ENCODE assay signal across 7 cellular contexts in genomic region chr14:34713681-34714319, GRCh38. TPM values are rescaled to one million over a fixed set of nuclear protein-coding genes. Genes with fewer than 3 reads are reported as not detected.
DNase-seq lines count a peak whose midpoint lies in the region; ATAC-seq, FAIRE-seq and TF ChIP-seq lines count a peak whose summit lies in the region.

No MANE protein-coding gene starts in this region.

- H3K9me2 ChIP-seq in OCI-LY1 (ENCODE audit: low read depth, low read length): no peaks in the 10 kb centered on the region

- H3K9me3 ChIP-seq in OCI-LY1 (ENCODE audit: low read length) (no peaks in the 10 kb centered on the region), ascending aorta (no peaks in the 10 kb centered on the region)

- H3K27me3 ChIP-seq in OCI-LY1 (ENCODE audit: insufficient read depth, low read length) (no peaks in the 10 kb centered on the region), ascending aorta (no peaks in the 10 kb centered on the region)

- ATAC-seq in HG02588 (IDR thresholded peaks at IDR 0.05; ENCODE audit: unreplicated experiment): peak; percentile 1
- no peak for ATAC-seq in HG03095 (IDR thresholded peaks at IDR 0.05; ENCODE audit: unreplicated experiment)

- 0 out of 2 replicates have a peak, but pooled peaks cover 4% of the 10 kb centered on the region for H3F3A ChIP-seq in OCI-LY1 (ENCODE audit: insufficient read depth, low read length)

- peak overlapping the region; percentile 90 for H3K4me2 ChIP-seq in OCI-LY1 (ENCODE audit: low read length)

- H3K79me2 ChIP-seq in OCI-LY1 (ENCODE audit: insufficient read depth, low read length): peaks cover 19% of the 10 kb centered on the region

- peak; percentile 71 for FAIRE-seq in GM12891 (lab: Jason Lieb, UNC)

- H2AFZ ChIP-seq in OCI-LY1 (ENCODE audit: low read length): 0 out of 2 replicates have a peak overlapping the region, but pooled peaks have one; percentile 1

- H4K20me1 ChIP-seq in OCI-LY1 (ENCODE audit: insufficient read depth, low read length): no peaks in the 10 kb centered on the region

- no peak for TF ChIP-seq CTCF in OCI-LY1 (IDR thresholded peaks at IDR 0.05; ENCODE audit: low read length)
- no peak for TF ChIP-seq CTCF in ascending aorta (IDR thresholded peaks at IDR 0.05)
- TF ChIP-seq CTCF in retinal pigment epithelial cell (conservative IDR thresholded peaks at IDR 0.05; ENCODE audit: low read depth, low read length): no peak

- TF ChIP-seq POLR2A in GM12891 (IDR thresholded peaks at IDR 0.05; ENCODE audit: low read depth, low read length): peak; percentile 45; the same call in 1 of the 2 replicates

- intact Hi-C loops in ascending aorta (cut with DNase I): loop anchor here (1.0 to 10.0 kb wide), 8 partner anchors 10 to 691 kb away; partner anchors contain the start of genes EAPP, FAM177A1, NFKBIA and PPP2R3C

- H3K4me1 ChIP-seq in OCI-LY1 (ENCODE audit: insufficient read depth, low read length, severe bottlenecking) (peaks cover 49% of the 10 kb centered on the region), ascending aorta (peaks cover 0 to 28% of the 10 kb centered on the region in 2 donors)

- H3K9ac ChIP-seq in OCI-LY1 (ENCODE audit: low read length): peak overlapping the region; percentile 93

- H3K27ac ChIP-seq in OCI-LY1 (ENCODE audit: low read depth, low read length, poor library complexity, severe bottlenecking) (peak overlapping the region; percentile 58), ascending aorta (peak overlapping the region; percentile 88 to 99)

- H3K4me3 ChIP-seq in OCI-LY1 (ENCODE audit: low read depth, low read length, poor library complexity, severe bottlenecking): peak overlapping the region; percentile 99
- peak overlapping the region; percentile 75 to 85 for H3K4me3 ChIP-seq in ascending aorta
- H3K4me3 ChIP-seq in retinal pigment epithelial cell (ENCODE audit: low read length): peak overlapping the region; percentile 83

- DNase-seq in GM12891 (ENCODE audit: insufficient read length, low spot score) (no peak), ascending aorta (ENCODE audit: low spot score in 2 of 2) (peak in 1 of 2 donors; percentile 74), hippocampal formation (lab: John Stamatoyannopoulos, UW) (peak; percentile 49 to 54), retinal pigment epithelial cell (ENCODE audit: low read depth) (no peak)

- H3K36me3 ChIP-seq in OCI-LY1 (ENCODE audit: insufficient read depth, low read length): peaks cover 24% of the 10 kb centered on the region; the same call in 1 of the 2 replicates
- H3K36me3 ChIP-seq in ascending aorta: peaks cover 7 to 8% of the 10 kb centered on the region in 2 donors

TF ChIP-seq in GM12891, 5 proteins besides CTCF, POLR2A, EP300 and RAD21:
- TF ChIP-seq SPI1 (IDR thresholded peaks at IDR 0.05; ENCODE audit: low read depth, low read length) (no peak), POU2F2 (IDR thresholded peaks at IDR 0.05; ENCODE audit: low read depth, low read length) (no peak), POLR2AphosphoS5 (IDR thresholded peaks at IDR 0.05; ENCODE audit: low read depth, low read length) (no peak), TAF1 (IDR thresholded peaks at IDR 0.05; ENCODE audit: low read depth, low read length) (no peak), PAX5 (IDR thresholded peaks at IDR 0.05; ENCODE audit: insufficient read depth, low read length, severe bottlenecking) (no peak)

RNA-seq across cellular contexts. Expression of gene CFL2, which starts 0.6 kb away (rescaled TPM):
- polyA plus RNA-seq in GM12891 (2012; ENCODE audit: low read depth, missing spikeins): 5.3 TPM
- 49.0 TPM for total RNA-seq in ascending aorta

Comparison
In these comparisons a context has a peak if more than half of its experiments do, and no peak if none do; other contexts are left out.
1. DNase-seq: peak in hippocampal formation (2 of 2); none in GM12891 (single experiment) and retinal pigment epithelial cell (single experiment).
2. Peak in every context shown above with its lines, with median percentiles within 50 percentile points of each other: H3K4me3 ChIP-seq.